9 cellular contexts compared by ENCODE assay signal in the genomic region with DNA sequence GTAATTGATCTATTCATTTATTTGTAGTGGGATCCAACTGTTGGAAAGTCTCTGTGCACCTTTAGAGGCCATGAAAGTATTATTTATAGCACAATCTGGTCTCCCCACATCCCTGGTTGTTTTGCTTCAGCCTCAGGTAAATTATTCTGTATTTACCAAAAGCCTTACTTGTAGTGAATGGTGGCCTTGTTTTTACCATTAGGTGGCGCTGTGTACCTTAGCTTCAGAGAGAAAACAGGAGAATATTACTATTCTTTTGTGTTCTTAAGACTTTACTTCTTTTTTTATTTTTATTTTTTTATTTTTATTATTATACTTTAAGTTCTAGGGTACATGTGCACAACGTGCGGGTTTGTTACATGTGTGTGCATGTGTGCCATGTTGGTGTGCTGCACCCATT. TPM values are rescaled to one million over a fixed set of nuclear protein-coding genes. Genes with fewer than 3 reads are reported as not detected.
A peak's percentile ranks its signal among the peaks of the same experiment; 100 is the strongest.
DNase-seq lines count a peak whose midpoint lies in the region; ATAC-seq and FAIRE-seq lines count a peak whose summit lies in the region.
"Had no signal": no experiment of that assay in that cellular context is flagged by ENCODE, and none has a peak within 500 bp of the region (broad histone marks: within the 10 kb centered on the region; RNA-seq: fewer than 3 reads in every experiment).

No MANE protein-coding gene starts in this region.

- no peak for ATAC-seq in HG03571 (IDR thresholded peaks at IDR 0.05; ENCODE audit: unreplicated experiment)

- no peaks in the 10 kb centered on the region for H3K4me1 ChIP-seq in small intestine (ENCODE audit: control insufficient read depth in 2 of 2, insufficient read depth in 1 of 2, low read depth in 1 of 2, low read length in 1 of 2)

- 59 to 66% (median 63%) methylated on average over 3 of the region's 3 CpGs for WGBS in small intestine, 3 donors

- H3K4me3 Mint-ChIP-seq in activated CD4-positive, alpha-beta T cell treated with anti-CD3 and anti-CD28 coated beads, Interleukin-2, amount 10 ng/mL, durations not matched to agents 7 days and 5 days: no peak overlapping the region
- H3K4me3 Mint-ChIP-seq: IgD-negative memory B cell had no signal

- H3K4me1 Mint-ChIP-seq in activated CD4-positive, alpha-beta T cell treated with anti-CD3 and anti-CD28 coated beads, Interleukin-2, amount 10 ng/mL, durations not matched to agents 7 days and 5 days: peaks cover 4% of the 10 kb centered on the region

- no peaks in the 10 kb centered on the region for H3K9me3 ChIP-seq in small intestine (ENCODE audit: control insufficient read depth, low read depth)

- H3K27me3 Mint-ChIP-seq in activated CD4-positive, alpha-beta T cell treated with anti-CD3 and anti-CD28 coated beads, Interleukin-2, amount 10 ng/mL, durations not matched to agents 7 days and 5 days: no peaks in the 10 kb centered on the region
- H3K27me3 Mint-ChIP-seq: IgD-negative memory B cell had no signal

- H3K36me3 Mint-ChIP-seq in activated CD4-positive, alpha-beta T cell treated with anti-CD3 and anti-CD28 coated beads, Interleukin-2, amount 10 ng/mL, durations not matched to agents 7 days and 5 days (ENCODE audit: low read depth): peaks cover 37% of the 10 kb centered on the region

- no peak overlapping the region for H3K27ac Mint-ChIP-seq in activated CD4-positive, alpha-beta T cell treated with anti-CD3 and anti-CD28 coated beads, Interleukin-2, amount 10 ng/mL, durations not matched to agents 7 days and 5 days
- H3K27ac Mint-ChIP-seq: IgD-negative memory B cell had no signal

- H3K27me3 ChIP-seq in small intestine (ENCODE audit: control insufficient read depth in 2 of 2, insufficient read depth in 2 of 2, low read length in 2 of 2): no peaks in the 10 kb centered on the region

- H3K9me3 Mint-ChIP-seq in activated CD4-positive, alpha-beta T cell treated with anti-CD3 and anti-CD28 coated beads, Interleukin-2, amount 10 ng/mL, durations not matched to agents 7 days and 5 days: peaks cover 4% of the 10 kb centered on the region

- CTCF ChIA-PET in activated CD4-positive, alpha-beta T cell treated with anti-CD3 and anti-CD28 coated beads, Interleukin-2, amount 10 ng/mL, durations not matched to agents 7 days and 5 days (lab: Charles Lee): interaction anchor here (0.6 to 1.1 kb wide), 3 partner anchors 11 to 201 kb away, joined by 3 to 4 read pairs (median 3); no protein-coding TSS in a partner anchor

- POLR2A ChIA-PET in activated CD4-positive, alpha-beta T cell treated with anti-CD3 and anti-CD28 coated beads, Interleukin-2, amount 10 ng/mL, durations not matched to agents 7 days and 5 days (lab: Charles Lee): no interaction called here

- DNase-seq in AG08396 (ENCODE audit: low spot score) (peak; percentile 42), ELF-1 (ENCODE audit: low read depth, low spot score) (peak; percentile 14), NCI-H1436 treated with DMSO at 0.1 percent for 48 hours (lab: John Stamatoyannopoulos, UW) (peak; percentile 13), glomerular endothelial cell (ENCODE audit: extremely low read depth, low read depth, low spot score) (peak; percentile 27), small intestine (peak; percentile 51), RCC 7860 (ENCODE audit: low spot score) (no peak)
- DNase-seq in activated CD4-positive, alpha-beta T cell treated with anti-CD3 and anti-CD28 coated beads, Interleukin-2, amount 10 ng/mL, durations not matched to agents 7 days and 5 days: peak; percentile 57

- peaks cover 0 to 3% of the 10 kb centered on the region in 2 donors for H3K36me3 ChIP-seq in small intestine (ENCODE audit: control insufficient read depth in 2 of 2, insufficient read depth in 2 of 2, low read length in 2 of 2)

- H3K27ac ChIP-seq in small intestine (ENCODE audit: low read depth in 1 of 2, low read length in 1 of 2): no peak overlapping the region

- no peak for FAIRE-seq in small intestine (lab: Jason Lieb, UNC)
- FAIRE-seq in RCC 7860 (lab: Jason Lieb, UNC): no peak

- no peak overlapping the region for H3K4me3 ChIP-seq in small intestine (ENCODE audit: low read depth in 1 of 2, low read length in 2 of 2)

RNA-seq across cellular contexts. Expression of a gene that starts 23.7 kb away (rescaled TPM):
- 1 to 10 TPM; 3.4 to 4.1 TPM for total RNA-seq in activated CD4-positive, alpha-beta T cell treated with anti-CD3 and anti-CD28 coated beads, Interleukin-2, amount 10 ng/mL, durations not matched to agents 7 days and 5 days
- 5.7 and 7.4 TPM in 2 replicates for total RNA-seq in glomerular endothelial cell
- polyA plus RNA-seq in small intestine: 1 to 10 TPM; 5.4 to 9.8 (median 6.5) TPM

RNA-seq across cellular contexts. Expression of a gene that starts 53.8 kb away (rescaled TPM):
- 10 to 100 TPM; 23.4 to 24.0 TPM for total RNA-seq in activated CD4-positive, alpha-beta T cell treated with anti-CD3 and anti-CD28 coated beads, Interleukin-2, amount 10 ng/mL, durations not matched to agents 7 days and 5 days
- 4.5 and 4.6 TPM in 2 replicates for total RNA-seq in glomerular endothelial cell
- polyA plus RNA-seq in small intestine: 1 to 10 TPM; 5.4 to 7.2 (median 6.8) TPM
